ENCODE assay signal across 15 cellular contexts in the genomic region with DNA sequence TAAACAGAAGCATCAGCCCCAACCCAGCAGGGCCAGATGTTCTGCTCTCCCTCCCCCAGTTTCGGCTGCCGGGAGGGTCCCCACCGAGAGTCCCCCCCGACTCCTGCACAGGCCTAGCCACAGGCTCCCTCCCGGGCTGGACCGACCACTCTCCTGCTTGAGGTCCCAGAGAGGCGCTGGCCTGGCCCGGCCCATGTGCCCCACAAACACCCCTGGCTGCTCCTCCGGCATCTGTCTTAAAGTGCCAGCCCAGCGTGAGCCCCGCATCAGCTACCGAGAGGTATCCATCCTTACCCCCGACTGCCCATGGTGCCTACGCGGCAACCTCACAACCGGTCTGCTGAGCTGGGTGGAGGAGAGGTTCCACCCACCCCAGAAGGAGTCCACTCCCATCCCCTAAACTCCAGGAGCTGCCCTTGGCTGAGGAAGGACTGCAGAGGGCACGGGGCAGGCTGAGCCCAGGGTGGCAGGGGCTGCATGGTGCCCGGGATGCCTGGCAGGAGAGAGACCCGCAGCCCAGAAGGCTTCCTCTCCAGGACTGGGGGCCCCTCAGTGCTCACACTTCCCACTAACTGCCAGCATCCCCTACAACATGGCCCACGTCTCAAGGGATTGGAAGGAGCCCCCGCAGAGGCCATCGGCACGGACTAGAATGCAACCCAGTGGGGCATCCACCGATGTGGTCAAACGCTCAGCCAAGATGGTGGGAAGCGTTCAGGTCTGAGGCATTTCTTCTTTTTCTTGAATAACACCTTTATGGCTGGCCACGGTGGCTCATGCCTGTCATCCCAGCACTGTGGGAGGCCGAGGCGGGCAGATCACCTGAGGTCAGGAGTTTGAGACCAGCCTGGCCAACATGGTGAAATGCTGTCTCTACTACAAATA. TPM values are rescaled to one million over a fixed set of nuclear protein-coding genes. Genes with fewer than 3 reads are reported as not detected.
DNase-seq lines count a peak whose midpoint lies in the region; ATAC-seq and TF ChIP-seq lines count a peak whose summit lies in the region.
"Had no signal": no experiment of that assay in that cellular context is flagged by ENCODE, and none has a peak within 500 bp of the region (broad histone marks: within the 10 kb centered on the region; RNA-seq: fewer than 3 reads in every experiment).

No MANE protein-coding gene starts in this region.

- peak overlapping the region; percentile 80 for H2AFZ ChIP-seq in neuron (ENCODE audit: low read depth, low read length)
- H2AFZ ChIP-seq: PC-9 had no signal

- ATAC-seq in activated B cell treated with CpG ODN at 0.5 μM for 24 hours (ENCODE audit: low read depth): no peak
- ATAC-seq in heart right ventricle: no peak
- ATAC-seq in upper lobe of left lung (ENCODE audit: low FRiP score in 2 of 2): no peak
- no peak for ATAC-seq in HG02970 (IDR thresholded peaks at IDR 0.05; ENCODE audit: low FRiP score, unreplicated experiment)

- peaks cover 0 to 43% (median 0%) of the 10 kb centered on the region in 7 donors for H3K27me3 ChIP-seq in heart right ventricle
- H3K27me3 ChIP-seq in neuron (ENCODE audit: insufficient read depth, low read length): no peaks in the 10 kb centered on the region
- peaks cover 0 to 9% (median 0%) of the 10 kb centered on the region in 4 donors for H3K27me3 ChIP-seq in upper lobe of left lung
- H3K27me3 ChIP-seq: cardiac muscle cell had no signal

- 63 to 65% methylated on average over 29 of the region's 29 CpGs for WGBS in heart right ventricle, 2 donors
- 47 to 52% methylated on average over 19 to 28 of the region's 29 CpGs for WGBS in upper lobe of left lung, 2 donors

- H3K4me1 ChIP-seq in heart right ventricle: peaks cover 16 to 74% (median 46%) of the 10 kb centered on the region in 9 donors
- H3K4me1 ChIP-seq in neuron (ENCODE audit: insufficient read depth, low read length): peaks cover 30% of the 10 kb centered on the region
- H3K4me1 ChIP-seq in upper lobe of left lung: peaks cover 25 to 72% (median 37%) of the 10 kb centered on the region in 4 donors

- peak; percentile 16 for DNase-seq in activated B cell treated with CpG ODN at 0.5 μM for 24 hours
- peak; percentile 14 to 26 for DNase-seq in heart right ventricle
- DNase-seq in upper lobe of left lung: peak in 1 of 2 donors; percentile 68
- DNase-seq in glomerular visceral epithelial cell (ENCODE audit: extremely low spot score): no peak
- DNase-seq in activated CD4-positive, alpha-beta T cell treated with anti-CD3 and anti-CD28 coated beads for 48 hours: no peak
- DNase-seq: activated CD4-positive, alpha-beta T cell treated with anti-CD3 and anti-CD28 coated beads, Interleukin-2, amount 50 U/mL, for 4 hours; activated T-cell treated with anti-CD3 and anti-CD28 coated beads, Interleukin-2, amount 50 U/mL, for 24 hours; EL; NCI-H1694 treated with DMSO at 0.1 percent for 48 hours; NCI-H510A treated with DMSO at 0.1 percent for 48 hours; PC-9 had no signal

- TF ChIP-seq POLR2A in upper lobe of left lung (IDR thresholded peaks at IDR 0.05): no peak

- peaks cover 32% of the 10 kb centered on the region for H3K4me1 Mint-ChIP-seq in activated B cell treated with CpG ODN at 0.5 μM for 24 hours

- H3K4me3 ChIP-seq in heart right ventricle (peak overlapping the region; percentile 24 to 66 (median 54)), neuron (ENCODE audit: low read length) (no peak overlapping the region), upper lobe of left lung (peak overlapping the region; percentile 22 to 51 (median 44))
- H3K4me3 ChIP-seq: cardiac muscle cell, PC-9 had no signal

- CTCF ChIA-PET in activated B cell treated with CpG ODN at 0.5 μM for 24 hours (lab: Charles Lee): interaction anchor here (1.3 kb wide), 1 partner anchor 25 kb away, joined by 3 read pairs; no protein-coding TSS in a partner anchor

- peaks cover 21% of the 10 kb centered on the region for H3K27me3 Mint-ChIP-seq in activated B cell treated with CpG ODN at 0.5 μM for 24 hours

- POLR2A ChIA-PET in activated B cell treated with CpG ODN at 0.5 μM for 24 hours (lab: Charles Lee): interaction anchor here (0.6 to 0.7 kb wide), 2 partner anchors 83 to 735 kb away, joined by 4 to 6 read pairs; no protein-coding TSS in a partner anchor

- TF ChIP-seq EP300 in upper lobe of left lung (IDR thresholded peaks at IDR 0.05): no peak

- no peaks in the 10 kb centered on the region for H3K9me3 Mint-ChIP-seq in activated B cell treated with CpG ODN at 0.5 μM for 24 hours
- H3K9me3 Mint-ChIP-seq: activated T-cell treated with anti-CD3 and anti-CD28 coated beads, Interleukin-2, amount 50 U/mL, for 24 hours had no signal

- no peak overlapping the region for H3K27ac Mint-ChIP-seq in activated B cell treated with CpG ODN at 0.5 μM for 24 hours
- H3K27ac Mint-ChIP-seq: activated T-cell treated with anti-CD3 and anti-CD28 coated beads, Interleukin-2, amount 50 U/mL, for 24 hours; progenitor cell of endocrine pancreas had no signal

- TF ChIP-seq CTCF in activated B cell treated with CpG ODN at 0.5 μM for 24 hours (IDR thresholded peaks at IDR 0.05) (no peak), heart right ventricle (IDR thresholded peaks at IDR 0.05) (no peak), upper lobe of left lung (IDR thresholded peaks at IDR 0.05) (no peak)

- H3K27ac ChIP-seq in heart right ventricle (peak overlapping the region; percentile 90 to 97 (median 95)), upper lobe of left lung (peak overlapping the region; percentile 84 to 93 (median 90))
- H3K27ac ChIP-seq: cardiac muscle cell, PC-9 had no signal

- H3K36me3 ChIP-seq in heart right ventricle (no peaks in the 10 kb centered on the region), neuron (ENCODE audit: insufficient read depth, low read length) (no peaks in the 10 kb centered on the region), upper lobe of left lung (no peaks in the 10 kb centered on the region)
- H3K36me3 ChIP-seq: cardiac muscle cell had no signal

- intact Hi-C loops in activated B cell treated with CpG ODN at 0.5 μM for 24 hours (cut with micrococcal nuclease): no loop called here
- intact Hi-C loops in heart right ventricle (cut with DNase I): loop anchor here in 2 of 10 donors (1.0 to 10.0 kb wide), 3 partner anchors 9 to 48 kb away; partner anchors contain the start of gene EGFL7 (in 1 of the 2)

- H3K36me3 Mint-ChIP-seq in activated B cell treated with CpG ODN at 0.5 μM for 24 hours (ENCODE audit: low read depth): no peaks in the 10 kb centered on the region

- H3K9me3 ChIP-seq in heart right ventricle: no peaks in the 10 kb centered on the region
- H3K9me3 ChIP-seq in neuron (ENCODE audit: low read length): no peaks in the 10 kb centered on the region
- H3K9me3 ChIP-seq in upper lobe of left lung: no peaks in the 10 kb centered on the region

- H3K4me3 Mint-ChIP-seq in activated B cell treated with CpG ODN at 0.5 μM for 24 hours: no peak overlapping the region
- H3K4me3 Mint-ChIP-seq: activated T-cell treated with anti-CD3 and anti-CD28 coated beads, Interleukin-2, amount 50 U/mL, for 24 hours had no signal

RNA-seq across cellular contexts. Expression of gene EGFL7, which starts 15.6 kb away (rescaled TPM):
- total RNA-seq in activated B cell treated with CpG ODN at 0.5 μM for 24 hours (not detected in 2 replicates), heart right ventricle (100 to 1,000 TPM in 5 of 10 donors, 10 to 100 TPM in 5; 68.6 to 115 (median 99.6) TPM), upper lobe of left lung (100 to 1,000 TPM in 5 of 6 donors, 10 to 100 TPM in 1; 77.9 to 321 (median 165) TPM)
- 100 to 1,000 TPM; 160 to 377 TPM for polyA plus RNA-seq in heart right ventricle

RNA-seq across cellular contexts. Expression of gene AGPAT2, which starts 40.2 kb away (rescaled TPM):
- 16.6 and 17.1 TPM in 2 replicates for total RNA-seq in activated B cell treated with CpG ODN at 0.5 μM for 24 hours
- total RNA-seq in heart right ventricle: 10 to 100 TPM; 48.1 to 83.3 (median 58.4) TPM
- polyA plus RNA-seq in heart right ventricle: 100 to 1,000 TPM in 1 of 2 donors, 10 to 100 TPM in 1; 97.2 to 195 TPM
- total RNA-seq in upper lobe of left lung: 100 to 1,000 TPM in 5 of 6 donors, 10 to 100 TPM in 1; 70.2 to 242 (median 140) TPM

Comparison
In these comparisons a context has a peak if more than half of its experiments do, and no peak if none do; other contexts are left out.
1. DNase-seq: peak in activated B cell treated with CpG ODN at 0.5 μM for 24 hours (single experiment) and heart right ventricle (2 of 2); none in glomerular visceral epithelial cell (single experiment) and activated CD4-positive, alpha-beta T cell treated with anti-CD3 and anti-CD28 coated beads for 48 hours (single experiment).
2. RNA of gene EGFL7, which starts 15.6 kb away (total RNA-seq): 77.9 to 321 TPM in upper lobe of left lung and 68.6 to 115 TPM in heart right ventricle; not detected in activated B cell treated with CpG ODN at 0.5 μM for 24 hours; every median in the first group is over 10 times any median in the second.